8 cellular contexts compared by ENCODE assay signal in genomic region chr14:100662850-100663527, GRCh38.
A peak's percentile ranks its signal among the peaks of the same experiment; 100 is the strongest.
DNase-seq lines count a peak whose midpoint lies in the region; ATAC-seq, FAIRE-seq and TF ChIP-seq lines count a peak whose summit lies in the region.

No MANE protein-coding gene starts in this region.

- H3K9me3 ChIP-seq in endothelial cell of umbilical vein (replicated peaks; ENCODE audit: control insufficient read depth, insufficient read depth, low read length): no peaks in the 10 kb centered on the region
- no peaks in the 10 kb centered on the region for H3K9me3 ChIP-seq in stomach

- H4K20me1 ChIP-seq in endothelial cell of umbilical vein (replicated peaks; ENCODE audit: control insufficient read depth, extremely low read depth, insufficient read depth, low read length): no peaks in the 10 kb centered on the region

- H3K4me3 ChIP-seq in endothelial cell of umbilical vein (replicated peaks in 1 of 3; ENCODE audit: insufficient read depth in 1 of 3, low read depth in 1 of 3, low read length in 3 of 3) (no peak overlapping the region), stomach (no peak overlapping the region)

- ATAC-seq in HG02885 (IDR thresholded peaks at IDR 0.05; ENCODE audit: poor library complexity, unreplicated experiment): no peak

- no peaks in the 10 kb centered on the region for H3K36me3 ChIP-seq in endothelial cell of umbilical vein (ENCODE audit: control insufficient read depth in 2 of 2, extremely low read depth in 1 of 2, insufficient read depth in 2 of 2, low read length in 2 of 2)
- no peaks in the 10 kb centered on the region for H3K36me3 ChIP-seq in stomach

- POLR2A ChIA-PET in endothelial cell of umbilical vein (lab: Charles Lee): interaction anchor here (1.9 kb wide), 1 partner anchor 163 kb away, joined by 6 read pairs; the partner anchor contains the start of gene MEG3

- peaks cover 6% of the 10 kb centered on the region for H3K4me1 ChIP-seq in endothelial cell of umbilical vein (ENCODE audit: control insufficient read depth, extremely low read depth, insufficient read depth, low read length)
- H3K4me1 ChIP-seq in stomach: peaks cover 0 to 19% (median 6%) of the 10 kb centered on the region in 4 donors

- intact Hi-C loops in endothelial cell of umbilical vein (cut with micrococcal nuclease): loop anchor here (1.0 to 5.0 kb wide), 6 partner anchors 30 to 572 kb away; no protein-coding TSS in a partner anchor
- intact Hi-C loops in stomach (cut with DNase I; ENCODE audit: low total_unique reads): no loop called here

- dilution Hi-C loops in endothelial cell of umbilical vein (cut with MboI; ENCODE audit: extremely low pct_ligation_motif_present, low sequenced_read_pairs): loop anchor here (25.0 kb wide), 1 partner anchor 251 kb away; no protein-coding TSS in a partner anchor

- TF ChIP-seq POLR2A in GM12891 (IDR thresholded peaks at IDR 0.05; ENCODE audit: low read depth, low read length) (no peak), endothelial cell of umbilical vein (IDR thresholded peaks at IDR 0.05; ENCODE audit: low read depth, low read length) (no peak), stomach (IDR thresholded peaks at IDR 0.05) (no peak)

- H3K27me3 ChIP-seq in endothelial cell of umbilical vein (ENCODE audit: control insufficient read depth in 2 of 2, insufficient read depth in 2 of 2, low read length in 2 of 2): no peaks in the 10 kb centered on the region
- peaks cover 0 to 37% (median 8%) of the 10 kb centered on the region in 3 donors for H3K27me3 ChIP-seq in stomach

- no peaks in the 10 kb centered on the region for H3K79me2 ChIP-seq in endothelial cell of umbilical vein (ENCODE audit: control insufficient read depth, insufficient read depth, low read length)

- peak overlapping the region; percentile 27 for H2AFZ ChIP-seq in endothelial cell of umbilical vein (ENCODE audit: low read depth, low read length)

- H3K4me2 ChIP-seq in endothelial cell of umbilical vein (ENCODE audit: insufficient read depth, low read length): no peak overlapping the region

- H3K27ac ChIP-seq in endothelial cell of umbilical vein (ENCODE audit: insufficient read depth, low read depth, low read length): no peak overlapping the region
- H3K27ac ChIP-seq in stomach: no peak overlapping the region

- WGBS in stomach, 5 donors: 29 to 36% (median 33%) methylated on average over 15 of the region's 15 CpGs

- TF ChIP-seq CTCF in endothelial cell of umbilical vein (IDR thresholded peaks at IDR 0.05; ENCODE audit: extremely low read depth in 1 of 2, insufficient read depth in 1 of 2, low read depth in 1 of 2, low read length in 2 of 2) (peak; percentile 81 to 96), stomach (IDR thresholded peaks at IDR 0.05) (peak in 5 of 7 experiments; percentile 21 to 95 (median 86))

- no TSS peak for BruUV-seq in endothelial cell of umbilical vein (replicated peaks; lab: Mats Ljungman, UMichigan)

- H3K9ac ChIP-seq in endothelial cell of umbilical vein (replicated peaks; ENCODE audit: extremely low read depth, insufficient read depth, low read length): no peak overlapping the region

- FAIRE-seq in GM12891 (lab: Jason Lieb, UNC) (peak; percentile 82), endothelial cell of umbilical vein (lab: Jason Lieb, UNC) (peak; percentile 81)

- no peak for TF ChIP-seq EP300 in stomach (IDR thresholded peaks at IDR 0.05)

- H3K9me1 ChIP-seq in endothelial cell of umbilical vein (replicated peaks; ENCODE audit: control insufficient read depth, extremely low read depth, insufficient read depth, low read length): no peaks in the 10 kb centered on the region

- CTCF ChIA-PET in endothelial cell of umbilical vein (lab: Charles Lee): interaction anchor here (0.6 to 4.0 kb wide), 25 partner anchors 9 to 572 kb away, joined by 3 to 26 read pairs (median 5); partner anchors contain the start of gene MEG3

- DNase-seq in AG08395 (ENCODE audit: low spot score): peak; percentile 73
- DNase-seq in GM12891 (ENCODE audit: insufficient read length, low spot score): peak; percentile 67
- peak; percentile 79 to 82 for DNase-seq in NCI-H524 (lab: John Stamatoyannopoulos, UW)
- DNase-seq in activated CD8-positive, alpha-beta memory T cell treated with anti-CD3 and anti-CD28 coated beads for 24 hours: peak; percentile 82
- DNase-seq in endothelial cell of umbilical vein (ENCODE audit: low read depth, low spot score): peak; percentile 66
- DNase-seq in myocyte (ENCODE audit: low read depth): peak; percentile 77
- peak; percentile 71 for DNase-seq in stomach

TF ChIP-seq in GM12891, 5 proteins besides CTCF, POLR2A, EP300 and RAD21:
- TF ChIP-seq PAX5 (IDR thresholded peaks at IDR 0.05; ENCODE audit: insufficient read depth, low read length, severe bottlenecking) (no peak), POLR2AphosphoS5 (IDR thresholded peaks at IDR 0.05; ENCODE audit: low read depth, low read length) (no peak)

TF ChIP-seq in endothelial cell of umbilical vein, 7 proteins besides CTCF, POLR2A, EP300 and RAD21:
- TF ChIP-seq, protein P1, sequence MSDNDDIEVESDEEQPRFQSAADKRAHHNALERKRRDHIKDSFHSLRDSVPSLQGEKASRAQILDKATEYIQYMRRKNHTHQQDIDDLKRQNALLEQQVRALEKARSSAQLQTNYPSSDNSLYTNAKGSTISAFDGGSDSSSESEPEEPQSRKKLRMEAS (IDR thresholded peaks at IDR 0.05; ENCODE audit: insufficient read depth, insufficient read length): no peak
- TF ChIP-seq EZH2 (IDR thresholded peaks at IDR 0.05; ENCODE audit: borderline replicate concordance, low read depth, low read length, severe bottlenecking): no peak
- TF ChIP-seq POLR2AphosphoS5 (IDR thresholded peaks at IDR 0.05; ENCODE audit: insufficient read depth, low read depth, low read length): no peak
- TF ChIP-seq FOS (IDR thresholded peaks at IDR 0.05; ENCODE audit: borderline replicate concordance, insufficient read depth, low read length): no peak
